Comparison of ENCODE assay signal across 24 cellular contexts in genomic region chr5:135343417-135343816, GRCh38. TPM values are rescaled to one million over a fixed set of nuclear protein-coding genes. Genes with fewer than 3 reads are reported as not detected.
A peak's percentile ranks its signal among the peaks of the same experiment; 100 is the strongest.
DNase-seq lines count a peak whose midpoint lies in the region; ATAC-seq, FAIRE-seq and TF ChIP-seq lines count a peak whose summit lies in the region.
"Had no signal": no experiment of that assay in that cellular context is flagged by ENCODE, and none has a peak within 500 bp of the region (broad histone marks: within the 10 kb centered on the region; RNA-seq: fewer than 3 reads in every experiment).

No MANE protein-coding gene starts in this region.

- intact Hi-C loops in kidney (cut with DNase I) = no loop called here
- intact Hi-C loops in ovary (cut with DNase I) = no loop called here

- TF ChIP-seq EP300 in ovary (IDR thresholded peaks at IDR 0.05) = no peak

- no peaks in the 10 kb centered on the region for H3K9me3 ChIP-seq in osteoblast (ENCODE audit: low read depth, low read length)
- no peaks in the 10 kb centered on the region for H3K9me3 ChIP-seq in kidney (ENCODE audit: control insufficient read depth in 1 of 2, low read length in 2 of 2)
- no peaks in the 10 kb centered on the region for H3K9me3 ChIP-seq in ovary
- H3K9me3 ChIP-seq: BE2C, colonic mucosa, right lobe of liver, thyroid gland had no signal

- peaks cover 77% of the 10 kb centered on the region for H3K36me3 ChIP-seq in osteoblast (ENCODE audit: insufficient read depth, low read length)
- peaks cover 41 to 48% of the 10 kb centered on the region in 2 donors for H3K36me3 ChIP-seq in kidney (ENCODE audit: control insufficient read depth in 1 of 2, insufficient read depth in 2 of 2, low read length in 2 of 2)
- no peaks in the 10 kb centered on the region for H3K36me3 ChIP-seq in ovary

- no peak overlapping the region for H3K4me3 Mint-ChIP-seq in HFFc6
- no peak overlapping the region for H3K4me3 Mint-ChIP-seq in activated naive CD8-positive, alpha-beta T cell treated with anti-CD3 and anti-CD28 coated beads, Interleukin-2, amount 50 U/mL, for 24 hours
- H3K4me3 Mint-ChIP-seq: activated CD8-positive, alpha-beta T cell treated with anti-CD3 and anti-CD28 coated beads for 36 hours; activated T-helper 1 cell treated with anti-CD3 and anti-CD28 coated beads, Interleukin-12 subunit alpha, Interleukin-12 subunit beta, Interleukin-2, Interleukin-4 antibody, amounts not matched to agents 30 ng/mL and 10 ng/mL and 1 ng/mL, durations not matched to agents 14 hours and 24 hours and 36 hours; brain; H9; immature natural killer cell; stimulated activated memory B cell treated with anti-CD40 and anti-IgM and Interleukin-4, amounts not matched to agents 10 μg/mL and 1 μg/mL and 100 μg/mL, for 72 hours had no signal

- no peak overlapping the region for H2AFZ ChIP-seq in osteoblast (ENCODE audit: low read length)

- peak; percentile 67 for DNase-seq in AG20443 (ENCODE audit: low spot score)
- peak; percentile 22 for DNase-seq in HFFc6
- DNase-seq in activated naive CD8-positive, alpha-beta T cell treated with anti-CD3 and anti-CD28 coated beads, Interleukin-2, amount 50 U/mL, for 24 hours = no peak
- DNase-seq in osteoblast (ENCODE audit: insufficient read length, low spot score, missing footprints) = no peak
- no peak for DNase-seq in kidney
- no peak for DNase-seq in ovary
- no peak for DNase-seq in effector CD4-positive, alpha-beta T cell
- DNase-seq: activated CD8-positive, alpha-beta T cell treated with anti-CD3 and anti-CD28 coated beads for 36 hours; BE2C; colonic mucosa; H9; immature natural killer cell; Karpas-422; NCI-H1092 treated with DMSO at 0.1 percent for 48 hours; NCI-H2029 treated with DMSO at 0.1 percent for 48 hours; NCI-H345; OCI-M1; right lobe of liver; T-helper 9 cell; thyroid gland had no signal

- H3K4me2 ChIP-seq in osteoblast (ENCODE audit: insufficient read depth, low read length) = peak overlapping the region; percentile 9

- no peak overlapping the region for H3K9ac ChIP-seq in kidney (ENCODE audit: low read length in 2 of 2)

- H3K4me1 ChIP-seq in osteoblast (ENCODE audit: insufficient read depth, low read length) (peaks cover 22% of the 10 kb centered on the region), kidney (ENCODE audit: control insufficient read depth in 1 of 2, insufficient read depth in 1 of 2, low read depth in 1 of 2, low read length in 2 of 2) (peaks cover 3 to 7% of the 10 kb centered on the region in 2 donors), ovary (ENCODE audit: insufficient read depth) (no peaks in the 10 kb centered on the region)
- H3K4me1 ChIP-seq: BE2C, right lobe of liver, thyroid gland had no signal

- ATAC-seq in activated naive CD8-positive, alpha-beta T cell treated with anti-CD3 and anti-CD28 coated beads, Interleukin-2, amount 50 U/mL, for 24 hours = no peak
- ATAC-seq: activated CD8-positive, alpha-beta T cell treated with anti-CD3 and anti-CD28 coated beads for 36 hours; right lobe of liver; stimulated activated memory B cell treated with anti-CD40 and anti-IgM and Interleukin-4, amounts not matched to agents 10 μg/mL and 1 μg/mL and 100 μg/mL, for 72 hours had no signal

- peaks cover 42% of the 10 kb centered on the region for H3K4me1 Mint-ChIP-seq in HFFc6 (ENCODE audit: low read depth)
- H3K4me1 Mint-ChIP-seq in activated naive CD8-positive, alpha-beta T cell treated with anti-CD3 and anti-CD28 coated beads, Interleukin-2, amount 50 U/mL, for 24 hours = peaks cover 9% of the 10 kb centered on the region
- H3K4me1 Mint-ChIP-seq: brain, H9, immature natural killer cell had no signal

- H3K27me3 Mint-ChIP-seq in HFFc6 (ENCODE audit: insufficient read depth) = no peaks in the 10 kb centered on the region
- H3K27me3 Mint-ChIP-seq in activated naive CD8-positive, alpha-beta T cell treated with anti-CD3 and anti-CD28 coated beads, Interleukin-2, amount 50 U/mL, for 24 hours = no peaks in the 10 kb centered on the region
- H3K27me3 Mint-ChIP-seq: activated CD8-positive, alpha-beta T cell treated with anti-CD3 and anti-CD28 coated beads for 36 hours; brain; stimulated activated memory B cell treated with anti-CD40 and anti-IgM and Interleukin-4, amounts not matched to agents 10 μg/mL and 1 μg/mL and 100 μg/mL, for 72 hours had no signal

- H3K27ac Mint-ChIP-seq in HFFc6 = peak overlapping the region; percentile 60
- H3K27ac Mint-ChIP-seq in activated naive CD8-positive, alpha-beta T cell treated with anti-CD3 and anti-CD28 coated beads, Interleukin-2, amount 50 U/mL, for 24 hours = peak overlapping the region; percentile 6
- H3K27ac Mint-ChIP-seq: activated CD8-positive, alpha-beta T cell treated with anti-CD3 and anti-CD28 coated beads for 36 hours; brain; H9; stimulated activated memory B cell treated with anti-CD40 and anti-IgM and Interleukin-4, amounts not matched to agents 10 μg/mL and 1 μg/mL and 100 μg/mL, for 72 hours had no signal

- H3K79me2 ChIP-seq in osteoblast (ENCODE audit: insufficient read depth, low read length) = peaks cover 14% of the 10 kb centered on the region

- H3K27ac ChIP-seq in osteoblast (ENCODE audit: low read depth, low read length) (peak overlapping the region; percentile 54), kidney (ENCODE audit: low read depth in 2 of 2, low read length in 2 of 2) (no peak overlapping the region), ovary (no peak overlapping the region)
- H3K27ac ChIP-seq: colonic mucosa, right lobe of liver, thyroid gland had no signal

- H3K4me3 ChIP-seq in osteoblast (ENCODE audit: insufficient read depth, low read length) = no peak overlapping the region
- H3K4me3 ChIP-seq in kidney (ENCODE audit: low read length in 2 of 2) = no peak overlapping the region
- no peak overlapping the region for H3K4me3 ChIP-seq in ovary
- H3K4me3 ChIP-seq: colonic mucosa, right lobe of liver, thyroid gland had no signal

- peaks cover 6% of the 10 kb centered on the region for H4K20me1 ChIP-seq in osteoblast (ENCODE audit: insufficient read depth, low read length)

- TF ChIP-seq CTCF in HFFc6 (IDR thresholded peaks at IDR 0.05) (no peak), osteoblast (IDR thresholded peaks at IDR 0.05; ENCODE audit: extremely low read depth, low read depth, low read length) (no peak), kidney (IDR thresholded peaks at IDR 0.05; ENCODE audit: borderline replicate concordance, extremely low read depth, insufficient read depth) (no peak), ovary (IDR thresholded peaks at IDR 0.05) (no peak)

- TF ChIP-seq POLR2A in ovary (IDR thresholded peaks at IDR 0.05) = no peak

- H3K36me3 Mint-ChIP-seq in HFFc6 (ENCODE audit: low read depth) = peaks cover 54% of the 10 kb centered on the region
- H3K36me3 Mint-ChIP-seq in activated naive CD8-positive, alpha-beta T cell treated with anti-CD3 and anti-CD28 coated beads, Interleukin-2, amount 50 U/mL, for 24 hours (ENCODE audit: low read depth) = peaks cover 32% of the 10 kb centered on the region

- FAIRE-seq in kidney (lab: Jason Lieb, UNC) = no peak
- FAIRE-seq: HTR-8/SVneo had no signal

- H3K9me3 Mint-ChIP-seq in HFFc6 = no peaks in the 10 kb centered on the region
- no peaks in the 10 kb centered on the region for H3K9me3 Mint-ChIP-seq in activated naive CD8-positive, alpha-beta T cell treated with anti-CD3 and anti-CD28 coated beads, Interleukin-2, amount 50 U/mL, for 24 hours
- H3K9me3 Mint-ChIP-seq: activated CD8-positive, alpha-beta T cell treated with anti-CD3 and anti-CD28 coated beads for 36 hours; activated T-helper 1 cell treated with anti-CD3 and anti-CD28 coated beads, Interleukin-12 subunit alpha, Interleukin-12 subunit beta, Interleukin-2, Interleukin-4 antibody, amounts not matched to agents 30 ng/mL and 10 ng/mL and 1 ng/mL, durations not matched to agents 14 hours and 24 hours and 36 hours; brain; H9; immature natural killer cell; stimulated activated memory B cell treated with anti-CD40 and anti-IgM and Interleukin-4, amounts not matched to agents 10 μg/mL and 1 μg/mL and 100 μg/mL, for 72 hours had no signal

- 72 to 77% (median 76%) methylated on average over 10 of the region's 10 CpGs for WGBS in ovary, 3 donors

- H3K27me3 ChIP-seq in osteoblast (ENCODE audit: insufficient read depth, low read length) (no peaks in the 10 kb centered on the region), ovary (no peaks in the 10 kb centered on the region)
- H3K27me3 ChIP-seq: BE2C, colonic mucosa, right lobe of liver, thyroid gland had no signal

RNA-seq across cellular contexts. Expression of gene MACROH2A1, which starts 55.6 kb away (rescaled TPM):
- 100 to 1,000 TPM; 116 to 144 (median 127) TPM for total RNA-seq in HFFc6 (2021; fragmentation: NEBNext Ultra II Directional; extraction: Animal tissue kit (Norgen Biotek cat#: 25700))
- total RNA-seq in osteoblast = 150 and 162 TPM in 2 replicates
- total RNA-seq in kidney = 144 TPM
- polyA plus RNA-seq in kidney (ENCODE audit: insufficient read depth, low read depth, low replicate concordance) = 99.4 TPM
- 100 to 1,000 TPM in 4 of 7 donors, 10 to 100 TPM in 3; 81.3 to 157 (median 102) TPM for total RNA-seq in ovary
- 100 to 1,000 TPM in 1 of 2 donors, 10 to 100 TPM in 1; 71.7 to 139 TPM for polyA plus RNA-seq in ovary

Comparison
In these comparisons a context has a peak if more than half of its experiments do, and no peak if none do; other contexts are left out.
1. DNase-seq: peak in AG20443 (single experiment) and HFFc6 (single experiment); none in activated naive CD8-positive, alpha-beta T cell treated with anti-CD3 and anti-CD28 coated beads, Interleukin-2, amount 50 U/mL, for 24 hours (single experiment), osteoblast (single experiment), kidney (single experiment), ovary (0 of 5) and effector CD4-positive, alpha-beta T cell (single experiment).